In genomic region chr4:113131146-113131545, GRCh38 we compare ENCODE assay signal across 1 cellular context.
TF ChIP-seq lines count a peak whose summit lies in the region.

No MANE protein-coding gene starts in this region.

TF ChIP-seq in GM23338, 12 proteins besides CTCF, POLR2A, EP300 and RAD21 (continued from another document):
- TF ChIP-seq ZNF462 (CRISPR knock-in tag; IDR thresholded peaks at IDR 0.05) (no peak), EZH2 (IDR thresholded peaks at IDR 0.05; ENCODE audit: low read depth, unreplicated experiment) (no peak), NANOG (IDR thresholded peaks at IDR 0.05; ENCODE audit: borderline replicate concordance) (no peak), CREB1 (CRISPR knock-in tag; IDR thresholded peaks at IDR 0.05; ENCODE audit: low read depth) (no peak)
- TF ChIP-seq, protein P1, sequence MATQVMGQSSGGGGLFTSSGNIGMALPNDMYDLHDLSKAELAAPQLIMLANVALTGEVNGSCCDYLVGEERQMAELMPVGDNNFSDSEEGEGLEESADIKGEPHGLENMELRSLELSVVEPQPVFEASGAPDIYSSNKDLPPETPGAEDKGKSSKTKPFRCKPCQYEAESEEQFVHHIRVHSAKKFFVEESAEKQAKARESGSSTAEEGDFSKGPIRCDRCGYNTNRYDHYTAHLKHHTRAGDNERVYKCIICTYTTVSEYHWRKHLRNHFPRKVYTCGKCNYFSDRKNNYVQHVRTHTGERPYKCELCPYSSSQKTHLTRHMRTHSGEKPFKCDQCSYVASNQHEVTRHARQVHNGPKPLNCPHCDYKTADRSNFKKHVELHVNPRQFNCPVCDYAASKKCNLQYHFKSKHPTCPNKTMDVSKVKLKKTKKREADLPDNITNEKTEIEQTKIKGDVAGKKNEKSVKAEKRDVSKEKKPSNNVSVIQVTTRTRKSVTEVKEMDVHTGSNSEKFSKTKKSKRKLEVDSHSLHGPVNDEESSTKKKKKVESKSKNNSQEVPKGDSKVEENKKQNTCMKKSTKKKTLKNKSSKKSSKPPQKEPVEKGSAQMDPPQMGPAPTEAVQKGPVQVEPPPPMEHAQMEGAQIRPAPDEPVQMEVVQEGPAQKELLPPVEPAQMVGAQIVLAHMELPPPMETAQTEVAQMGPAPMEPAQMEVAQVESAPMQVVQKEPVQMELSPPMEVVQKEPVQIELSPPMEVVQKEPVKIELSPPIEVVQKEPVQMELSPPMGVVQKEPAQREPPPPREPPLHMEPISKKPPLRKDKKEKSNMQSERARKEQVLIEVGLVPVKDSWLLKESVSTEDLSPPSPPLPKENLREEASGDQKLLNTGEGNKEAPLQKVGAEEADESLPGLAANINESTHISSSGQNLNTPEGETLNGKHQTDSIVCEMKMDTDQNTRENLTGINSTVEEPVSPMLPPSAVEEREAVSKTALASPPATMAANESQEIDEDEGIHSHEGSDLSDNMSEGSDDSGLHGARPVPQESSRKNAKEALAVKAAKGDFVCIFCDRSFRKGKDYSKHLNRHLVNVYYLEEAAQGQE (IDR thresholded peaks at IDR 0.05; ENCODE audit: unreplicated experiment) = no peak
